Comparison of ENCODE assay signal across 21 cellular contexts in genomic region chr3:85090495-85090894, GRCh38.
"Had no signal": no experiment of that assay in that cellular context is flagged by ENCODE, and none has a peak within 500 bp of the region (broad histone marks: within the 10 kb centered on the region; RNA-seq: fewer than 3 reads in every experiment).

No MANE protein-coding gene starts in this region.

- H3K27ac ChIP-seq: heart left ventricle, neutrophil, psoas muscle, spleen, tibial artery, upper lobe of right lung, vagina had no signal

- H3K36me3 ChIP-seq: heart left ventricle, neutrophil, spleen, tibial artery, upper lobe of right lung, vagina had no signal

- H3K9me3 ChIP-seq: heart left ventricle, neutrophil, psoas muscle, spleen, tibial artery, upper lobe of right lung, vagina had no signal

- H3K36me3 Mint-ChIP-seq: naive thymus-derived CD4-positive, alpha-beta T cell; stimulated activated memory B cell treated with anti-CD40 and anti-IgM and Interleukin-4, amounts not matched to agents 10 μg/mL and 1 μg/mL and 100 μg/mL, for 72 hours had no signal

- H3K4me1 Mint-ChIP-seq: naive thymus-derived CD4-positive, alpha-beta T cell; nephron progenitor cell; stimulated activated memory B cell treated with anti-CD40 and anti-IgM and Interleukin-4, amounts not matched to agents 10 μg/mL and 1 μg/mL and 100 μg/mL, for 72 hours had no signal

- H3K4me1 ChIP-seq: heart left ventricle, psoas muscle, spleen, tibial artery, upper lobe of right lung, vagina had no signal

- H3K27ac Mint-ChIP-seq: naive thymus-derived CD4-positive, alpha-beta T cell; nephron progenitor cell; stimulated activated memory B cell treated with anti-CD40 and anti-IgM and Interleukin-4, amounts not matched to agents 10 μg/mL and 1 μg/mL and 100 μg/mL, for 72 hours; stimulated activated naive CD8-positive, alpha-beta T cell treated with anti-CD3 and anti-CD28 coated beads, Interleukin-15, Interleukin-2, amounts not matched to agents 100 ng/mL and 50 ng/mL, for 24 hours had no signal

- DNase-seq: dermis blood vessel endothelial cell; foreskin melanocyte; heart left ventricle; hippocampal formation; kidney glomerular epithelial cell; mesendoderm; naive thymus-derived CD4-positive, alpha-beta T cell; nephron progenitor cell; psoas muscle; retina; spleen; stimulated activated CD4-positive, alpha-beta T cell treated with anti-CD3 and anti-CD28 coated beads, Interleukin-15, amount 100 ng/mL, for 24 hours; stimulated activated CD4-positive, alpha-beta T cell treated with anti-CD3 and anti-CD28 coated beads, Interleukin-1b, Interleukin-23, amount 100 ng/mL, for 48 hours; stimulated activated CD4-positive, alpha-beta T cell treated with anti-CD3 and anti-CD28 coated beads, Interleukin-4, amount 100 ng/mL, for 24 hours; tibial artery; upper lobe of right lung had no signal

- H3K27me3 Mint-ChIP-seq: naive thymus-derived CD4-positive, alpha-beta T cell; stimulated activated memory B cell treated with anti-CD40 and anti-IgM and Interleukin-4, amounts not matched to agents 10 μg/mL and 1 μg/mL and 100 μg/mL, for 72 hours; stimulated activated naive CD8-positive, alpha-beta T cell treated with anti-CD3 and anti-CD28 coated beads, Interleukin-15, Interleukin-2, amounts not matched to agents 100 ng/mL and 50 ng/mL, for 24 hours had no signal

- ATAC-seq: heart left ventricle; naive thymus-derived CD4-positive, alpha-beta T cell; psoas muscle; sciatic nerve; stimulated activated memory B cell treated with anti-CD40 and anti-IgM and Interleukin-4, amounts not matched to agents 10 μg/mL and 1 μg/mL and 100 μg/mL, for 72 hours; upper lobe of right lung had no signal

- H3K4me3 Mint-ChIP-seq: naive thymus-derived CD4-positive, alpha-beta T cell; nephron progenitor cell; stimulated activated memory B cell treated with anti-CD40 and anti-IgM and Interleukin-4, amounts not matched to agents 10 μg/mL and 1 μg/mL and 100 μg/mL, for 72 hours; stimulated activated naive CD8-positive, alpha-beta T cell treated with anti-CD3 and anti-CD28 coated beads, Interleukin-15, Interleukin-2, amounts not matched to agents 100 ng/mL and 50 ng/mL, for 24 hours had no signal

- H3K27me3 ChIP-seq: heart left ventricle, neutrophil, spleen, tibial artery, upper lobe of right lung, vagina had no signal

- H3K4me3 ChIP-seq: heart left ventricle, psoas muscle, spleen, tibial artery, upper lobe of right lung, vagina had no signal

- H3K9me3 Mint-ChIP-seq: nephron progenitor cell; stimulated activated memory B cell treated with anti-CD40 and anti-IgM and Interleukin-4, amounts not matched to agents 10 μg/mL and 1 μg/mL and 100 μg/mL, for 72 hours; stimulated activated naive CD8-positive, alpha-beta T cell treated with anti-CD3 and anti-CD28 coated beads, Interleukin-15, Interleukin-2, amounts not matched to agents 100 ng/mL and 50 ng/mL, for 24 hours had no signal
